ENCODE assay signal across 10 cellular contexts in the genomic region with DNA sequence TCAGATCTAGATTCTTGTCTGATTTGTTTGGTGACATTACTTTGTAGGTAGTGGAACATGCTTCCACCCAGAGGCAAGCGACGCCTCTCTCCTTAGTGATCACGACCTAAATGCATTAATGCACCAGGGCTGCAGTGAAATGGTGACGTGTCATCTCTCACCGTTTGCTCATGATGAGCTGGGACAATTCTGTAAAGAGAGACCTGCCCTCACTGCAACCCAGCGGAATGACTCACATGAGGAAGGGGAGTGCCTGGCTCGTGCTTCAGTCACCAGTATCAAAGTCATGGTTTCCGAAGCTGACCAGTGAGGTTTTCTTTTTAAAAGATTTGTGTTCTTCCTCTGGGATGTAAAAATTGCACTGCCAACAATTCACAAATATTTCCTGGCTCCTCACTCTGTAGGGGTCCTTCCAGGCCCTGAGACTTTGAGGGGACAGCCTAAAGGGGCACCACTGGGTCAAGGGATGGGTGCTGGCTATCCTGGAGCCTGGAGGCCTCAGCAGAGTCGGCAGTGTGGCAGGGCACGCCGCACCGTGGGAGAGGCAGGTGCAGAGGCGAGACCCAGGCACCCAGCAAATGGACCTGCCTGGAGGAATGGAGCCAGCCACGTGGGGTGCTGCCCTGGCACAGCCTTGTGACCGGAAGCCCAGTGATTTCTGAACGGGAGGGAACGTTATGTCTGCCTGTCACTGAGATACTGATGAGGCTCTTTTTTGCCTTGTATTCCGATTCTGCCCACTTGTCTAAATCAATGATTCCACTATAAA. TPM values are rescaled to one million over a fixed set of nuclear protein-coding genes. Genes with fewer than 3 reads are reported as not detected.
DNase-seq lines count a peak whose midpoint lies in the region; TF ChIP-seq lines count a peak whose summit lies in the region.
"Had no signal": no experiment of that assay in that cellular context is flagged by ENCODE, and none has a peak within 500 bp of the region (broad histone marks: within the 10 kb centered on the region; RNA-seq: fewer than 3 reads in every experiment).

No MANE protein-coding gene starts in this region.

- no peak overlapping the region for H3K4me3 ChIP-seq in astrocyte of the spinal cord (ENCODE audit: low read depth, low read length)
- H3K4me3 ChIP-seq: left lung had no signal

- in situ Hi-C loops in astrocyte of the spinal cord (cut with HindIII; ENCODE audit: low sequenced_read_pairs): no loop called here

- peak; percentile 83 for DNase-seq in EH (ENCODE audit: low read depth)
- DNase-seq in LHCN-M2 (ENCODE audit: low read depth): peak; percentile 56
- peak; percentile 72 for DNase-seq in astrocyte of the spinal cord (ENCODE audit: low read depth, low spot score)
- DNase-seq in non-pigmented ciliary epithelial cell (ENCODE audit: low read depth): peak; percentile 38
- DNase-seq in iPS-NIHi7 (ENCODE audit: extremely low spot score): no peak
- no peak for DNase-seq in occipital lobe (lab: John Stamatoyannopoulos, UW)
- no peak for DNase-seq in NCI-H1436 (lab: John Stamatoyannopoulos, UW)
- DNase-seq: NCI-H1048 had no signal

- TF ChIP-seq CTCF in astrocyte of the spinal cord (IDR thresholded peaks at IDR 0.05; ENCODE audit: low read depth, low read length): no peak

RNA-seq across cellular contexts. Expression of gene QSOX2, which starts 17.3 kb away (rescaled TPM):
- total RNA-seq in LHCN-M2 (2014; rRNA removed) (17.9 and 20.9 TPM in 2 replicates), occipital lobe (8.1 TPM)
- polyA plus RNA-seq in LHCN-M2 (2012): 7.1 TPM

RNA-seq across cellular contexts. Expression of gene LHX3, which starts 23.4 kb away (rescaled TPM):
- total RNA-seq in LHCN-M2 (2014; rRNA removed) (not detected in 2 replicates), occipital lobe (not detected)
- polyA plus RNA-seq in LHCN-M2 (2012): not detected
- total RNA-seq: left lung; T-helper 2 cell treated with Interferon-gamma antibody and Interleukin-4, amounts not matched to agents 100 ng/mL and 5 ng/mL, for 36 hours had no signal

Comparison
In these comparisons a context has a peak if more than half of its experiments do, and no peak if none do; other contexts are left out.
1. DNase-seq: peak in EH (single experiment), LHCN-M2 (single experiment), astrocyte of the spinal cord (single experiment) and non-pigmented ciliary epithelial cell (single experiment); none in iPS-NIHi7 (single experiment), occipital lobe (single experiment) and NCI-H1436 (single experiment).